Comparison of ENCODE assay signal across 16 cellular contexts in genomic region chr17:44543905-44544523, GRCh38. TPM values are rescaled to one million over a fixed set of nuclear protein-coding genes. Genes with fewer than 3 reads are reported as not detected.
A peak's percentile ranks its signal among the peaks of the same experiment; 100 is the strongest.
DNase-seq lines count a peak whose midpoint lies in the region; ATAC-seq, FAIRE-seq and TF ChIP-seq lines count a peak whose summit lies in the region.
"Had no signal": no experiment of that assay in that cellular context is flagged by ENCODE, and none has a peak within 500 bp of the region (broad histone marks: within the 10 kb centered on the region; RNA-seq: fewer than 3 reads in every experiment).

No MANE protein-coding gene starts in this region.

- H2AFZ ChIP-seq in HepG2 (ENCODE audit: low read length) (no peak overlapping the region), astrocyte (ENCODE audit: low read depth, low read length) (no peak overlapping the region), mesenchymal stem cell (ENCODE audit: low read depth, low read length) (no peak overlapping the region)

- TF ChIP-seq CTCF in HepG2 (CRISPR knock-in tag; IDR thresholded peaks at IDR 0.05) (no peak), right lobe of liver (IDR thresholded peaks at IDR 0.05) (no peak), astrocyte (IDR thresholded peaks at IDR 0.05; ENCODE audit: insufficient read depth, low read depth, low read length) (no peak)

- H3K23ac ChIP-seq in mesenchymal stem cell (ENCODE audit: low read length in 2 of 2), result no peak overlapping the region

- no peak for TF ChIP-seq EP300 in HepG2 (IDR thresholded peaks at IDR 0.05; ENCODE audit: low read depth in 2 of 2, low read length in 2 of 2)
- TF ChIP-seq EP300 in HepG2 (CRISPR knock-in tag; IDR thresholded peaks at IDR 0.05; ENCODE audit: borderline replicate concordance), result no peak

- H4K20me1 ChIP-seq in HepG2 (ENCODE audit: insufficient read depth, low read length) (no peaks in the 10 kb centered on the region), astrocyte (ENCODE audit: insufficient read depth, low read length) (no peaks in the 10 kb centered on the region)

- H3K4me1 Mint-ChIP-seq in astrocyte (ENCODE audit: low read depth, unreplicated experiment), result peaks cover 76% of the 10 kb centered on the region
- H3K4me1 Mint-ChIP-seq: IgD-negative memory B cell had no signal

- peak overlapping the region; percentile 83 to 92 for H2BK12ac ChIP-seq in mesenchymal stem cell (ENCODE audit: low read length in 2 of 2)

- no peak for TF ChIP-seq POLR2A in HepG2 (IDR thresholded peaks at IDR 0.05; ENCODE audit: insufficient read depth in 1 of 2, low read depth in 2 of 2, low read length in 2 of 2)
- TF ChIP-seq POLR2A in right lobe of liver (IDR thresholded peaks at IDR 0.05), result no peak

- H3K36me3 Mint-ChIP-seq in astrocyte (ENCODE audit: low read depth, unreplicated experiment), result no peaks in the 10 kb centered on the region
- H3K36me3 Mint-ChIP-seq: activated CD8-positive, alpha-beta memory T cell treated with anti-CD3 and anti-CD28 coated beads, Interleukin-2, amount 10 ng/mL, durations not matched to agents 7 days and 5 days; IgD-negative memory B cell had no signal

- H3K4me3 Mint-ChIP-seq in astrocyte (ENCODE audit: unreplicated experiment), result peak overlapping the region; percentile 1
- H3K4me3 Mint-ChIP-seq: activated CD8-positive, alpha-beta memory T cell treated with anti-CD3 and anti-CD28 coated beads, Interleukin-2, amount 10 ng/mL, durations not matched to agents 7 days and 5 days; IgD-negative memory B cell had no signal

- peak overlapping the region; percentile 68 to 75 for H3K18ac ChIP-seq in mesenchymal stem cell (ENCODE audit: low read depth in 1 of 2, low read length in 2 of 2)

- CTCF ChIA-PET in HepG2 (lab: Yijun Ruan, JAX; ENCODE audit: low intra/inter-chr PET ratio, low total read pairs), result no interaction called here

- H3K9me3 ChIP-seq in HepG2 (ENCODE audit: low read length) (no peaks in the 10 kb centered on the region), right lobe of liver (no peaks in the 10 kb centered on the region), astrocyte (ENCODE audit: insufficient read depth, low read depth, low read length) (no peaks in the 10 kb centered on the region), mesenchymal stem cell (ENCODE audit: control insufficient read depth, low read length) (no peaks in the 10 kb centered on the region)
- H3K9me3 ChIP-seq: thyroid gland had no signal

- FAIRE-seq in HepG2 (lab: Jason Lieb, UNC) (no peak), astrocyte (lab: Jason Lieb, UNC) (peak; percentile 76)
- FAIRE-seq: GM18507 had no signal

- POLR2A ChIA-PET in HepG2 (lab: Yijun Ruan, JAX), result interaction anchor here (0.7 kb wide), 1 partner anchor 10 kb away, joined by 4 read pairs; no protein-coding TSS in a partner anchor

- H3K27me3 ChIP-seq in HepG2 (ENCODE audit: control insufficient read depth in 1 of 2, insufficient read depth in 2 of 2, low read length in 2 of 2), result peaks cover 0 to 8% of the 10 kb centered on the region in 2 experiments; a peak in 2 of 5 replicates
- no peaks in the 10 kb centered on the region for H3K27me3 ChIP-seq in right lobe of liver
- H3K27me3 ChIP-seq in astrocyte (ENCODE audit: insufficient read depth, low read length), result no peaks in the 10 kb centered on the region
- no peaks in the 10 kb centered on the region for H3K27me3 ChIP-seq in mesenchymal stem cell (ENCODE audit: control insufficient read depth in 1 of 2, insufficient read depth in 1 of 2, low read length in 2 of 2)
- H3K27me3 ChIP-seq: thyroid gland had no signal

- H3K27ac Mint-ChIP-seq in astrocyte (ENCODE audit: unreplicated experiment), result peak overlapping the region; percentile 99
- H3K27ac Mint-ChIP-seq: activated CD8-positive, alpha-beta memory T cell treated with anti-CD3 and anti-CD28 coated beads, Interleukin-2, amount 10 ng/mL, durations not matched to agents 7 days and 5 days; IgD-negative memory B cell had no signal

- TF ChIP-seq RAD21 in HepG2 (CRISPR knock-in tag; IDR thresholded peaks at IDR 0.05), result no peak

- intact Hi-C loops in HepG2 (cut with micrococcal nuclease; ENCODE audit: unreplicated experiment), result no loop called here
- intact Hi-C loops in right lobe of liver (cut with DNase I), result no loop called here

- no TSS peak for BruUV-seq in HepG2 (replicated peaks; lab: Mats Ljungman, UMichigan)

- H3K9ac ChIP-seq in HepG2 (ENCODE audit: insufficient read depth, low read depth, low read length), result no peak overlapping the region
- peak overlapping the region; percentile 73 for H3K9ac ChIP-seq in astrocyte (ENCODE audit: low read length)
- H3K9ac ChIP-seq in mesenchymal stem cell (ENCODE audit: low read length), result peak overlapping the region; percentile 38

- no peak overlapping the region for H3K4me2 ChIP-seq in HepG2 (ENCODE audit: low read depth, low read length)
- H3K4me2 ChIP-seq in astrocyte (ENCODE audit: low read length), result peak overlapping the region; percentile 83
- peak overlapping the region; percentile 8 for H3K4me2 ChIP-seq in mesenchymal stem cell (ENCODE audit: low read length, poor library complexity, severe bottlenecking)

- in situ Hi-C loops in HepG2 (cut with HindIII; ENCODE audit: extremely low pct_ligation_motif_present, low pct_unique_long_range_greater_than_20kb), result loop anchor here (5.0 kb wide), 1 partner anchor 88 kb away; no protein-coding TSS in a partner anchor

- H3K79me1 ChIP-seq in mesenchymal stem cell (replicated peaks; ENCODE audit: low read length, poor library complexity, severe bottlenecking), result peaks cover 4% of the 10 kb centered on the region

- DNase-seq in HepG2 (ENCODE audit: low spot score) (no peak), right lobe of liver (no peak), astrocyte (ENCODE audit: low read depth) (no peak), mesenchymal stem cell (no peak), T-helper 1 cell (no peak), DMS53 (lab: John Stamatoyannopoulos, UW) (no peak), NOMO-1 treated with dmso at 0.1 percent for 144 hours (lab: John Stamatoyannopoulos, UW; ENCODE audit: unreplicated experiment) (no peak)
- DNase-seq: activated CD8-positive, alpha-beta memory T cell treated with anti-CD3 and anti-CD28 coated beads, Interleukin-2, amount 10 ng/mL, durations not matched to agents 7 days and 5 days; activated naive CD4-positive, alpha-beta T cell treated with Interleukin-2 at 50 U/mL for 16 hours; NCI-H1105; stimulated activated CD4-positive, alpha-beta T cell treated with anti-CD3 and anti-CD28 coated beads, Interleukin-2, amount 100 ng/mL, for 24 hours; thyroid gland had no signal

- WGBS in HepG2 (ENCODE audit: low lambda C conversion rate), result 10% methylated on average over 5 of the region's 5 CpGs
- WGBS in right lobe of liver (ENCODE audit: insufficient coverage, low coverage, low lambda C conversion rate, missing lambda C conversion rate), result 34% methylated on average over 5 of the region's 5 CpGs
- 31% methylated on average over 5 of the region's 5 CpGs for WGBS in mesenchymal stem cell

- H3K27me3 Mint-ChIP-seq in astrocyte (ENCODE audit: low read depth, unreplicated experiment), result no peaks in the 10 kb centered on the region

- H2BK5ac ChIP-seq in mesenchymal stem cell (ENCODE audit: low read depth, low read length, poor library complexity, severe bottlenecking), result peak overlapping the region; percentile 95

- H3K36me3 ChIP-seq in HepG2 (replicated peaks in 1 of 2; ENCODE audit: control insufficient read depth in 1 of 2, insufficient read depth in 2 of 2, low read length in 2 of 2) (no peaks in the 10 kb centered on the region), right lobe of liver (no peaks in the 10 kb centered on the region), astrocyte (ENCODE audit: insufficient read depth, low read length) (no peaks in the 10 kb centered on the region), mesenchymal stem cell (ENCODE audit: control insufficient read depth in 1 of 2, insufficient read depth in 2 of 2, low read depth in 1 of 2, low read length in 2 of 2) (no peaks in the 10 kb centered on the region)
- H3K36me3 ChIP-seq: gastroesophageal sphincter, thyroid gland had no signal

- H3K4me3 ChIP-seq in HepG2 (replicated peaks in 1 of 3; ENCODE audit: insufficient read depth in 1 of 3, low read depth in 2 of 3, low read length in 3 of 3) (no peak overlapping the region), right lobe of liver (no peak overlapping the region), astrocyte (ENCODE audit: insufficient read depth, low read depth, low read length) (peak overlapping the region; percentile 9), mesenchymal stem cell (ENCODE audit: insufficient read depth in 1 of 2, low read depth in 1 of 2, low read length in 2 of 2) (no peak overlapping the region)
- H3K4me3 ChIP-seq: gastroesophageal sphincter, thyroid gland had no signal

- H4K8ac ChIP-seq in mesenchymal stem cell (ENCODE audit: low read length), result peak overlapping the region; percentile 89

- H3K14ac ChIP-seq in mesenchymal stem cell (ENCODE audit: low read length in 2 of 2), result no peak overlapping the region

- H3K4me1 ChIP-seq in HepG2 (ENCODE audit: insufficient read depth, low read length) (peaks cover 26% of the 10 kb centered on the region), right lobe of liver (no peaks in the 10 kb centered on the region), astrocyte (ENCODE audit: insufficient read depth, low read length) (peaks cover 55% of the 10 kb centered on the region), mesenchymal stem cell (ENCODE audit: control insufficient read depth, insufficient read depth, low read depth, low read length) (peaks cover 50% of the 10 kb centered on the region)
- H3K4me1 ChIP-seq: gastroesophageal sphincter had no signal

- H3K4ac ChIP-seq in mesenchymal stem cell (ENCODE audit: low read depth in 1 of 2, low read length in 2 of 2), result peak overlapping the region; percentile 64 to 77

- no peak overlapping the region for H2BK120ac ChIP-seq in mesenchymal stem cell (ENCODE audit: low read depth, low read length)

- peak overlapping the region; percentile 95 for H4K91ac ChIP-seq in mesenchymal stem cell (ENCODE audit: low read length)

- H3K9me3 Mint-ChIP-seq in astrocyte (ENCODE audit: unreplicated experiment), result peaks cover 4% of the 10 kb centered on the region

- no peak overlapping the region for H2BK15ac ChIP-seq in mesenchymal stem cell (ENCODE audit: low read depth, poor library complexity, severe bottlenecking)

- no peak for ATAC-seq in HepG2
- ATAC-seq in right lobe of liver, result no peak
- ATAC-seq in GM21717 (IDR thresholded peaks at IDR 0.05; ENCODE audit: unreplicated experiment), result no peak
- ATAC-seq: activated CD8-positive, alpha-beta memory T cell treated with anti-CD3 and anti-CD28 coated beads, Interleukin-2, amount 10 ng/mL, durations not matched to agents 7 days and 5 days; gastroesophageal sphincter had no signal

- H3K79me2 ChIP-seq in HepG2 (ENCODE audit: insufficient read depth, low read length) (no peaks in the 10 kb centered on the region), astrocyte (ENCODE audit: insufficient read depth, low read length) (no peaks in the 10 kb centered on the region)

- peak overlapping the region; percentile 65 for H2AK5ac ChIP-seq in mesenchymal stem cell (ENCODE audit: low read length, severe bottlenecking)

- H3K27ac ChIP-seq in HepG2 (ENCODE audit: extremely low read length, insufficient read depth, low read length) (no peak overlapping the region), right lobe of liver (no peak overlapping the region), astrocyte (ENCODE audit: low read depth, low read length) (peak overlapping the region; percentile 94), mesenchymal stem cell (ENCODE audit: low read length, poor library complexity, severe bottlenecking) (peak overlapping the region; percentile 95)
- H3K27ac ChIP-seq: gastroesophageal sphincter had no signal

RNA-seq across cellular contexts. Expression of gene FZD2, which starts 13.3 kb away (rescaled TPM):
- total RNA-seq in HepG2 (2016; rRNA removed; fragmentation: Illumina TruSeq; extraction: Trizol) (0.13 TPM in 1 of 2 replicates, not detected in the other), right lobe of liver (under 1 TPM; 0.11 to 0.64 (median 0.28) TPM), astrocyte (95.7 and 97.6 TPM in 2 replicates)
- total RNA-seq in HepG2 (2016; cell fraction: cytosol; rRNA removed; fragmentation: Illumina TruSeq; extraction: Trizol; ENCODE audit: low read depth), result not detected in 2 replicates
- 0.06 TPM in 1 of 2 replicates, not detected in the other for total RNA-seq in HepG2 (2016; cell fraction: insoluble cytoplasmic fraction; rRNA removed; fragmentation: Illumina TruSeq; extraction: Trizol)
- total RNA-seq in HepG2 (2016; cell fraction: membrane; rRNA removed; fragmentation: Illumina TruSeq; extraction: Trizol), result 0.06 TPM in 1 of 2 replicates, not detected in the other
- not detected in 2 replicates for total RNA-seq in HepG2 (2016; cell fraction: nucleus; rRNA removed; fragmentation: Illumina TruSeq; extraction: Trizol)
- 0.07 and 0.10 TPM in 2 replicates for polyA plus RNA-seq in HepG2 (2011; rRNA removed)
- polyA plus RNA-seq in HepG2 (2011; cell fraction: cytosol; rRNA removed), result 0.08 and 0.12 TPM in 2 replicates
- 0.06 TPM in 1 of 2 replicates, not detected in the other for polyA plus RNA-seq in HepG2 (2011; cell fraction: nucleus; rRNA removed)
- polyA plus RNA-seq in HepG2 (2012), result not detected in 2 replicates
- not detected in 2 replicates for polyA plus RNA-seq in HepG2 (2016; cell fraction: cytosol; fragmentation: Illumina TruSeq; extraction: Trizol; ENCODE audit: low read depth)
- not detected in 2 replicates for polyA plus RNA-seq in HepG2 (2016; cell fraction: insoluble cytoplasmic fraction; fragmentation: Illumina TruSeq; extraction: Trizol; ENCODE audit: low read depth)
- not detected in 2 replicates for polyA plus RNA-seq in HepG2 (2016; cell fraction: membrane; fragmentation: Illumina TruSeq; extraction: Trizol; ENCODE audit: low read depth)
- polyA plus RNA-seq in HepG2 (2016; cell fraction: nucleus; fragmentation: Illumina TruSeq; extraction: Trizol; ENCODE audit: insufficient read depth, low read depth), result not detected in 2 replicates
- polyA minus RNA-seq in HepG2 (2011; rRNA and poly(A)+ RNA removed; ENCODE audit: low replicate concordance), result 0.26 and 17.3 TPM in 2 replicates
- polyA minus RNA-seq in HepG2 (2011; cell fraction: cytosol; rRNA and poly(A)+ RNA removed), result 0.35 TPM in 1 of 2 replicates, not detected in the other
- polyA minus RNA-seq in HepG2 (2011; cell fraction: nucleus; rRNA and poly(A)+ RNA removed), result not detected in 2 replicates
- polyA plus RNA-seq in mesenchymal stem cell (2013, experiment 1 of 2), result 43.8 TPM
- 45.5 TPM for polyA plus RNA-seq in mesenchymal stem cell (2013, experiment 2 of 2)
- polyA plus RNA-seq: IgD-negative memory B cell had no signal

RNA-seq across cellular contexts. Expression of gene GPATCH8, which starts 40.8 kb away (rescaled TPM):
- total RNA-seq in HepG2 (2016; rRNA removed; fragmentation: Illumina TruSeq; extraction: Trizol) (21.5 and 37.7 TPM in 2 replicates), right lobe of liver (10 to 100 TPM in 4 of 6 experiments, 1 to 10 TPM in 2; 8.1 to 14.4 (median 13.1) TPM), astrocyte (38.0 and 43.3 TPM in 2 replicates)
- total RNA-seq in HepG2 (2016; cell fraction: cytosol; rRNA removed; fragmentation: Illumina TruSeq; extraction: Trizol; ENCODE audit: low read depth), result 10.8 and 13.1 TPM in 2 replicates
- 22.3 and 35.2 TPM in 2 replicates for total RNA-seq in HepG2 (2016; cell fraction: insoluble cytoplasmic fraction; rRNA removed; fragmentation: Illumina TruSeq; extraction: Trizol)
- 11.2 and 12.6 TPM in 2 replicates for total RNA-seq in HepG2 (2016; cell fraction: membrane; rRNA removed; fragmentation: Illumina TruSeq; extraction: Trizol)
- total RNA-seq in HepG2 (2016; cell fraction: nucleus; rRNA removed; fragmentation: Illumina TruSeq; extraction: Trizol), result 49.3 and 55.3 TPM in 2 replicates
- polyA plus RNA-seq in HepG2 (2011; rRNA removed), result 19.8 and 20.7 TPM in 2 replicates
- polyA plus RNA-seq in HepG2 (2011; cell fraction: cytosol; rRNA removed), result 6.0 and 7.9 TPM in 2 replicates
- 24.4 and 28.4 TPM in 2 replicates for polyA plus RNA-seq in HepG2 (2011; cell fraction: nucleus; rRNA removed)
- 21.5 and 23.5 TPM in 2 replicates for polyA plus RNA-seq in HepG2 (2012)
- polyA plus RNA-seq in HepG2 (2016; cell fraction: cytosol; fragmentation: Illumina TruSeq; extraction: Trizol; ENCODE audit: low read depth), result 0.87 and 1.2 TPM in 2 replicates
- polyA plus RNA-seq in HepG2 (2016; cell fraction: insoluble cytoplasmic fraction; fragmentation: Illumina TruSeq; extraction: Trizol; ENCODE audit: low read depth), result 15.4 and 18.6 TPM in 2 replicates
- 2.7 and 3.2 TPM in 2 replicates for polyA plus RNA-seq in HepG2 (2016; cell fraction: membrane; fragmentation: Illumina TruSeq; extraction: Trizol; ENCODE audit: low read depth)
- 46.4 and 56.1 TPM in 2 replicates for polyA plus RNA-seq in HepG2 (2016; cell fraction: nucleus; fragmentation: Illumina TruSeq; extraction: Trizol; ENCODE audit: insufficient read depth, low read depth)
- polyA minus RNA-seq in HepG2 (2011; rRNA and poly(A)+ RNA removed; ENCODE audit: low replicate concordance), result 26.0 and 26.7 TPM in 2 replicates
- polyA minus RNA-seq in HepG2 (2011; cell fraction: cytosol; rRNA and poly(A)+ RNA removed), result 14.5 and 16.8 TPM in 2 replicates
- polyA minus RNA-seq in HepG2 (2011; cell fraction: nucleus; rRNA and poly(A)+ RNA removed), result 55.7 and 58.8 TPM in 2 replicates
- polyA plus RNA-seq in mesenchymal stem cell (2013, experiment 1 of 2), result 18.3 TPM
- polyA plus RNA-seq in mesenchymal stem cell (2013, experiment 2 of 2), result 17.8 TPM

Comparison
In these comparisons a context has a peak if more than half of its experiments do, and no peak if none do; other contexts are left out.
1. H3K27ac ChIP-seq: peak in astrocyte (single experiment) and mesenchymal stem cell (single experiment); none in HepG2 (single experiment) and right lobe of liver (0 of 3).
2. RNA of gene FZD2, which starts 13.3 kb away (total RNA-seq): 95.7 to 97.6 TPM in astrocyte; 0.11 to 0.64 TPM in right lobe of liver and 0.06 to 0.13 TPM in HepG2; every median in the first group is over 10 times any median in the second.